10 cellular contexts compared by ENCODE assay signal in the genomic region with DNA sequence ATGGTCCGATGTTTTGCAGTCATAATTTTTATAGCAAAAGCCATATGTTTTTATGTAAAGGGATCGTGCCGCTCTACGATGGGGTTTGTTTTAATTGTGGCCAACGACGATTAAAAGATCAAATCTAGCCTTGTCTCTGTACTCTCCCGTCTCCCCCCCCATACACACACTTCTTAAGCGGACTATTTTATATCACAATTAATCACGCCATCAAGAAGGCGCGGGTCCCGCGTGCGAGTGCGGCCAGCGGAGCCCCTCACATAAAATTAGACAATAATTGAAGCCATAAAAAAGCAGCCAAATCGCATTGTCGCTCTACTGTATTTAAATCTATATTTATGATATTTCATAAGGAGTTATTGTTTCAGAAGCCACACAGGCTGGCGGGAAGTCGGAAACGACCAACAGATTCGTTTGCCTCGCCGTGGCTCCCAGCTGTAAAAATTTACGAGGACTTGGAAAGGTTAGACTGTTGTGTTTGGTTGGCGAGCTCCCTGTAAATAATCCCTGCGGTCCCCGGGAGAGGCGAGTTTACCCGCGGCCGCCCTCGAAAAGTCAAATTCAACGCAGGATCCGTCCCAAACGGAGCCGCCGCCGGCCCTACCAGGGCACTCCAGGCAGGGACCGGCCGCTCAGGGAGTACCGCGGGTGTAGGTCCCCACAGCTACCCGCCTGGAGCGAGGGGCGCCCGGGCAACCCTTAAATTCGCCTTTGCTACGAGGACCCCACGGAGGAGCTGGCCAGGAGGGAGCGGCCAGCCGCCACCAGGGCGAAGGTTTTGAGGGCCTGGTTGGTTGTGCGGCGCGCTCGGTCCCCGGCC. TPM values are rescaled to one million over a fixed set of nuclear protein-coding genes. Genes with fewer than 3 reads are reported as not detected.
DNase-seq lines count a peak whose midpoint lies in the region; ATAC-seq and TF ChIP-seq lines count a peak whose summit lies in the region.
"Had no signal": no experiment of that assay in that cellular context is flagged by ENCODE, and none has a peak within 500 bp of the region (broad histone marks: within the 10 kb centered on the region; RNA-seq: fewer than 3 reads in every experiment).

No MANE protein-coding gene starts in this region.

- peak overlapping the region; percentile 63 to 86 (median 76) for H3K27ac Mint-ChIP-seq in CD4-positive, CD25-positive, alpha-beta regulatory T cell
- H3K27ac Mint-ChIP-seq in effector memory CD8-positive, alpha-beta T cell = peak overlapping the region in 1 of 2 donors; percentile 82

- H3K9ac ChIP-seq in Loucy (ENCODE audit: low read depth, low read length, poor library complexity, severe bottlenecking) (peak overlapping the region; percentile 99), Karpas-422 (ENCODE audit: low read length) (no peak overlapping the region)
- H3K9ac ChIP-seq: parathyroid adenoma had no signal

- peaks cover 17% of the 10 kb centered on the region; the same call in 1 of the 2 replicates for H3F3A ChIP-seq in Loucy (ENCODE audit: low read depth)

- H3K36me3 ChIP-seq in CD4-positive, CD25-positive, alpha-beta regulatory T cell (ENCODE audit: control insufficient read depth, insufficient read depth, low read length) = no peaks in the 10 kb centered on the region
- peaks cover 52% of the 10 kb centered on the region for H3K36me3 ChIP-seq in Loucy (ENCODE audit: insufficient read depth, low read length)
- H3K36me3 ChIP-seq in neutrophil = no peaks in the 10 kb centered on the region
- no peaks in the 10 kb centered on the region for H3K36me3 ChIP-seq in Karpas-422 (ENCODE audit: insufficient read depth, low read length)

- no peak overlapping the region for H3K4me3 ChIP-seq in CD4-positive, CD25-positive, alpha-beta regulatory T cell (ENCODE audit: low read depth, low read length)
- H3K4me3 ChIP-seq in Loucy (ENCODE audit: low read length, poor library complexity, severe bottlenecking) = peak overlapping the region; percentile 94
- peak overlapping the region; percentile 54 to 68 for H3K4me3 ChIP-seq in neutrophil (ENCODE audit: low read depth in 1 of 2, low read length in 1 of 2)
- no peak overlapping the region for H3K4me3 ChIP-seq in Karpas-422 (ENCODE audit: low read length)

- H3K79me2 ChIP-seq in Loucy (ENCODE audit: insufficient read depth, low read length) (peaks cover 94% of the 10 kb centered on the region), Karpas-422 (ENCODE audit: low read length) (no peaks in the 10 kb centered on the region)
- H3K79me2 ChIP-seq: parathyroid adenoma had no signal

- H3K9me3 ChIP-seq in CD4-positive, CD25-positive, alpha-beta regulatory T cell (ENCODE audit: control insufficient read depth in 2 of 2, low read length in 2 of 2) = no peaks in the 10 kb centered on the region
- H3K9me3 ChIP-seq in Loucy (ENCODE audit: insufficient read depth, low read depth, low read length) (no peaks in the 10 kb centered on the region), neutrophil (no peaks in the 10 kb centered on the region), Karpas-422 (ENCODE audit: low read length) (no peaks in the 10 kb centered on the region)

- H2AFZ ChIP-seq in Loucy (ENCODE audit: low read length) = no peak overlapping the region
- no peak overlapping the region for H2AFZ ChIP-seq in Karpas-422 (ENCODE audit: low read length)
- H2AFZ ChIP-seq: parathyroid adenoma had no signal

- H3K9me2 ChIP-seq in Loucy (replicated peaks; ENCODE audit: low read depth, low read length) (no peaks in the 10 kb centered on the region), Karpas-422 (replicated peaks; ENCODE audit: insufficient read depth, low read length) (no peaks in the 10 kb centered on the region)

- H3K36me3 Mint-ChIP-seq in CD4-positive, CD25-positive, alpha-beta regulatory T cell = no peaks in the 10 kb centered on the region
- H3K36me3 Mint-ChIP-seq in effector memory CD8-positive, alpha-beta T cell (ENCODE audit: insufficient read depth) = peaks cover 49% of the 10 kb centered on the region

- TF ChIP-seq CTCF in Loucy (conservative IDR thresholded peaks at IDR 0.05; ENCODE audit: low read length) = no peak
- TF ChIP-seq CTCF in neutrophil (IDR thresholded peaks at IDR 0.05) = no peak

- H3K27me3 Mint-ChIP-seq in CD4-positive, CD25-positive, alpha-beta regulatory T cell = peaks cover 87% of the 10 kb centered on the region
- peaks cover 72 to 99% of the 10 kb centered on the region in 2 donors for H3K27me3 Mint-ChIP-seq in effector memory CD8-positive, alpha-beta T cell

- peaks cover 50% of the 10 kb centered on the region for H3K4me1 ChIP-seq in CD4-positive, CD25-positive, alpha-beta regulatory T cell (ENCODE audit: control insufficient read depth, insufficient read depth, low read length, poor library complexity, severe bottlenecking)
- H3K4me1 ChIP-seq in Loucy (ENCODE audit: insufficient read depth, low read length, poor library complexity, severe bottlenecking) (peaks cover 10% of the 10 kb centered on the region), neutrophil (ENCODE audit: control insufficient read depth in 1 of 2, insufficient read depth in 1 of 2, low read depth in 1 of 2, low read length in 1 of 2) (peaks cover 47 to 80% of the 10 kb centered on the region in 2 experiments), Karpas-422 (ENCODE audit: low read length) (peaks cover 10% of the 10 kb centered on the region)
- H3K4me1 ChIP-seq: parathyroid adenoma had no signal

- ATAC-seq in CD4-positive, CD25-positive, alpha-beta regulatory T cell (ENCODE audit: low read depth in 2 of 2) = no peak
- no peak for ATAC-seq in effector memory CD8-positive, alpha-beta T cell (replicated peaks)
- no peak for ATAC-seq in GM18502 (IDR thresholded peaks at IDR 0.05; ENCODE audit: poor library complexity, unreplicated experiment)
- no peak for ATAC-seq in HG02884 (IDR thresholded peaks at IDR 0.05; ENCODE audit: unreplicated experiment)

- peaks cover 45% of the 10 kb centered on the region for H3K27me3 ChIP-seq in CD4-positive, CD25-positive, alpha-beta regulatory T cell (ENCODE audit: control insufficient read depth, insufficient read depth, low read length)
- H3K27me3 ChIP-seq in Loucy (ENCODE audit: insufficient read depth, low read length, poor library complexity, severe bottlenecking) = peaks cover 72% of the 10 kb centered on the region
- H3K27me3 ChIP-seq in neutrophil = peaks cover 100% of the 10 kb centered on the region
- no peaks in the 10 kb centered on the region for H3K27me3 ChIP-seq in Karpas-422 (ENCODE audit: low read length)

- H4K20me1 ChIP-seq in Loucy (ENCODE audit: insufficient read depth, low read length, poor library complexity, severe bottlenecking) = peaks cover 64% of the 10 kb centered on the region
- no peaks in the 10 kb centered on the region for H4K20me1 ChIP-seq in Karpas-422 (ENCODE audit: insufficient read depth, low read depth, low read length)

- H3K4me1 Mint-ChIP-seq in CD4-positive, CD25-positive, alpha-beta regulatory T cell = peaks cover 5 to 47% (median 10%) of the 10 kb centered on the region in 4 donors
- H3K4me1 Mint-ChIP-seq in effector memory CD8-positive, alpha-beta T cell (ENCODE audit: low read depth in 2 of 2) = peaks cover 19 to 26% of the 10 kb centered on the region in 2 donors

- peaks cover 0 to 14% (median 0%) of the 10 kb centered on the region in 7 donors for H3K9me3 Mint-ChIP-seq in CD4-positive, CD25-positive, alpha-beta regulatory T cell
- H3K9me3 Mint-ChIP-seq in effector memory CD8-positive, alpha-beta T cell = no peaks in the 10 kb centered on the region

- no peak overlapping the region for H3K27ac ChIP-seq in CD4-positive, CD25-positive, alpha-beta regulatory T cell (ENCODE audit: insufficient read depth, low read length, poor library complexity, severe bottlenecking)
- no peak overlapping the region for H3K27ac ChIP-seq in neutrophil
- H3K27ac ChIP-seq in Karpas-422 (ENCODE audit: low read length) = no peak overlapping the region
- H3K27ac ChIP-seq: parathyroid adenoma had no signal

- H3K4me3 Mint-ChIP-seq in CD4-positive, CD25-positive, alpha-beta regulatory T cell = peak overlapping the region; percentile 53 to 87 (median 81)
- H3K4me3 Mint-ChIP-seq in effector memory CD8-positive, alpha-beta T cell = peak overlapping the region; percentile 58 to 74

- DNase-seq in CD4-positive, CD25-positive, alpha-beta regulatory T cell = no peak
- DNase-seq in effector memory CD8-positive, alpha-beta T cell = no peak
- DNase-seq in Karpas-422 (no peak), NCI-H774 (lab: John Stamatoyannopoulos, UW) (no peak)

- peak overlapping the region; percentile 98 for H3K4me2 ChIP-seq in Loucy (ENCODE audit: low read depth, low read length, poor library complexity, severe bottlenecking)
- H3K4me2 ChIP-seq in Karpas-422 (ENCODE audit: low read depth, low read length, poor library complexity, severe bottlenecking) = no peak overlapping the region

RNA-seq across cellular contexts. Expression of a gene that starts 0.5 kb away (rescaled TPM):
- total RNA-seq in CD4-positive, CD25-positive, alpha-beta regulatory T cell = 1.1 TPM
- under 1 TPM in 1 of 4 donors, not detected in 3; 0.20 TPM for polyA plus RNA-seq in CD4-positive, CD25-positive, alpha-beta regulatory T cell
- total RNA-seq in Karpas-422 (2014; rRNA removed; shearing (Covaris generic); ENCODE audit: low replicate concordance) = not detected in 2 replicates
- total RNA-seq: bronchial epithelial cell had no signal

RNA-seq across cellular contexts. Expression of a gene that starts 8.3 kb away (rescaled TPM):
- 0.35 TPM for total RNA-seq in CD4-positive, CD25-positive, alpha-beta regulatory T cell
- polyA plus RNA-seq in CD4-positive, CD25-positive, alpha-beta regulatory T cell = not detected
- total RNA-seq in Karpas-422 (2014; rRNA removed; shearing (Covaris generic); ENCODE audit: low replicate concordance) = not detected in 2 replicates
- total RNA-seq: bronchial epithelial cell had no signal

RNA-seq across cellular contexts. Expression of a gene that starts 9.4 kb away (rescaled TPM):
- total RNA-seq in CD4-positive, CD25-positive, alpha-beta regulatory T cell = not detected
- polyA plus RNA-seq in CD4-positive, CD25-positive, alpha-beta regulatory T cell = not detected
- 7.5 and 10.2 TPM in 2 replicates for total RNA-seq in Karpas-422 (2014; rRNA removed; shearing (Covaris generic); ENCODE audit: low replicate concordance)
- total RNA-seq: bronchial epithelial cell had no signal

RNA-seq across cellular contexts. Expression of a gene that starts 13.5 kb away (rescaled TPM):
- total RNA-seq in CD4-positive, CD25-positive, alpha-beta regulatory T cell = not detected
- polyA plus RNA-seq in CD4-positive, CD25-positive, alpha-beta regulatory T cell = under 1 TPM in 1 of 4 donors, not detected in 3; 0.13 TPM
- 1.3 TPM in 2 replicates for total RNA-seq in Karpas-422 (2014; rRNA removed; shearing (Covaris generic); ENCODE audit: low replicate concordance)
- total RNA-seq: bronchial epithelial cell had no signal

RNA-seq across cellular contexts. Expression of a gene that starts 18.3 kb away (rescaled TPM):
- total RNA-seq in CD4-positive, CD25-positive, alpha-beta regulatory T cell = not detected
- polyA plus RNA-seq in CD4-positive, CD25-positive, alpha-beta regulatory T cell = not detected
- total RNA-seq in Karpas-422 (2014; rRNA removed; shearing (Covaris generic); ENCODE audit: low replicate concordance) = 3.4 and 8.4 TPM in 2 replicates

Comparison
In these comparisons a context has a peak if more than half of its experiments do, and no peak if none do; other contexts are left out.
1. H3K4me3 ChIP-seq: peak in Loucy (single experiment) and neutrophil (2 of 2); none in CD4-positive, CD25-positive, alpha-beta regulatory T cell (single experiment) and Karpas-422 (single experiment).